1 cellular context compared by ENCODE assay signal in genomic region chr7:12716722-12717121, GRCh38.
TF ChIP-seq lines count a peak whose summit lies in the region.

No MANE protein-coding gene starts in this region.

TF ChIP-seq in SK-N-SH treated with all-trans-retinoic acid at 6 μM for 48 hours, 23 proteins besides CTCF, POLR2A, EP300 and RAD21 (continued from another document):
- TF ChIP-seq, protein P1, sequence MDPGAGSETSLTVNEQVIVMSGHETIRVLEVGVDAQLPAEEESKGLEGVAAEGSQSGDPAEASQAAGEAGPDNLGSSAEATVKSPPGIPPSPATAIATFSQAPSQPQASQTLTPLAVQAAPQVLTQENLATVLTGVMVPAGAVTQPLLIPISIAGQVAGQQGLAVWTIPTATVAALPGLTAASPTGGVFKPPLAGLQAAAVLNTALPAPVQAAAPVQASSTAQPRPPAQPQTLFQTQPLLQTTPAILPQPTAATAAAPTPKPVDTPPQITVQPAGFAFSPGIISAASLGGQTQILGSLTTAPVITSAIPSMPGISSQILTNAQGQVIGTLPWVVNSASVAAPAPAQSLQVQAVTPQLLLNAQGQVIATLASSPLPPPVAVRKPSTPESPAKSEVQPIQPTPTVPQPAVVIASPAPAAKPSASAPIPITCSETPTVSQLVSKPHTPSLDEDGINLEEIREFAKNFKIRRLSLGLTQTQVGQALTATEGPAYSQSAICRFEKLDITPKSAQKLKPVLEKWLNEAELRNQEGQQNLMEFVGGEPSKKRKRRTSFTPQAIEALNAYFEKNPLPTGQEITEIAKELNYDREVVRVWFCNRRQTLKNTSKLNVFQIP (CRISPR knock-in tag; IDR thresholded peaks at IDR 0.05; ENCODE audit: borderline replicate concordance, low read depth) = no peak
- TF ChIP-seq TSHZ2 (CRISPR knock-in tag; IDR thresholded peaks at IDR 0.05) (no peak), CREB5 (CRISPR knock-in tag; IDR thresholded peaks at IDR 0.05; ENCODE audit: low read depth) (no peak), ZC3H10 (CRISPR knock-in tag; IDR thresholded peaks at IDR 0.05) (no peak), ESRRG (CRISPR knock-in tag; IDR thresholded peaks at IDR 0.05) (no peak), OSR1 (CRISPR knock-in tag; IDR thresholded peaks at IDR 0.05) (no peak), CSDC2 (CRISPR knock-in tag; IDR thresholded peaks at IDR 0.05) (no peak), ZNF565 (CRISPR knock-in tag; conservative IDR thresholded peaks at IDR 0.05; ENCODE audit: low read depth) (no peak), ZNF8 (CRISPR knock-in tag; IDR thresholded peaks at IDR 0.05) (no peak), ZFP3 (CRISPR knock-in tag; IDR thresholded peaks at IDR 0.05) (no peak), ISL1 (CRISPR knock-in tag; IDR thresholded peaks at IDR 0.05) (no peak), RARB (CRISPR knock-in tag; IDR thresholded peaks at IDR 0.05) (no peak), ZNF70 (CRISPR knock-in tag; IDR thresholded peaks at IDR 0.05) (no peak), TOX (CRISPR knock-in tag; IDR thresholded peaks at IDR 0.05; ENCODE audit: borderline replicate concordance) (no peak), ZFP30 (CRISPR knock-in tag; IDR thresholded peaks at IDR 0.05) (no peak), ARNTL (CRISPR knock-in tag; IDR thresholded peaks at IDR 0.05; ENCODE audit: borderline replicate concordance, low read depth) (no peak), SNAI2 (CRISPR knock-in tag; IDR thresholded peaks at IDR 0.05) (no peak)
- TF ChIP-seq, protein P2, sequence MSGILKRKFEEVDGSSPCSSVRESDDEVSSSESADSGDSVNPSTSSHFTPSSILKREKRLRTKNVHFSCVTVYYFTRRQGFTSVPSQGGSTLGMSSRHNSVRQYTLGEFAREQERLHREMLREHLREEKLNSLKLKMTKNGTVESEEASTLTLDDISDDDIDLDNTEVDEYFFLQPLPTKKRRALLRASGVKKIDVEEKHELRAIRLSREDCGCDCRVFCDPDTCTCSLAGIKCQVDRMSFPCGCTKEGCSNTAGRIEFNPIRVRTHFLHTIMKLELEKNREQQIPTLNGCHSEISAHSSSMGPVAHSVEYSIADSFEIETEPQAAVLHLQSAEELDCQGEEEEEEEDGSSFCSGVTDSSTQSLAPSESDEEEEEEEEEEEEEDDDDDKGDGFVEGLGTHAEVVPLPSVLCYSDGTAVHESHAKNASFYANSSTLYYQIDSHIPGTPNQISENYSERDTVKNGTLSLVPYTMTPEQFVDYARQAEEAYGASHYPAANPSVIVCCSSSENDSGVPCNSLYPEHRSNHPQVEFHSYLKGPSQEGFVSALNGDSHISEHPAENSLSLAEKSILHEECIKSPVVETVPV (CRISPR knock-in tag; IDR thresholded peaks at IDR 0.05) = no peak
TF ChIP-seq in SK-N-SH treated with all-trans-retinoic acid at 6 μM for 48 hours: peak in this region for 0.
